Comparison of ENCODE assay signal across 9 cellular contexts in the genomic region with DNA sequence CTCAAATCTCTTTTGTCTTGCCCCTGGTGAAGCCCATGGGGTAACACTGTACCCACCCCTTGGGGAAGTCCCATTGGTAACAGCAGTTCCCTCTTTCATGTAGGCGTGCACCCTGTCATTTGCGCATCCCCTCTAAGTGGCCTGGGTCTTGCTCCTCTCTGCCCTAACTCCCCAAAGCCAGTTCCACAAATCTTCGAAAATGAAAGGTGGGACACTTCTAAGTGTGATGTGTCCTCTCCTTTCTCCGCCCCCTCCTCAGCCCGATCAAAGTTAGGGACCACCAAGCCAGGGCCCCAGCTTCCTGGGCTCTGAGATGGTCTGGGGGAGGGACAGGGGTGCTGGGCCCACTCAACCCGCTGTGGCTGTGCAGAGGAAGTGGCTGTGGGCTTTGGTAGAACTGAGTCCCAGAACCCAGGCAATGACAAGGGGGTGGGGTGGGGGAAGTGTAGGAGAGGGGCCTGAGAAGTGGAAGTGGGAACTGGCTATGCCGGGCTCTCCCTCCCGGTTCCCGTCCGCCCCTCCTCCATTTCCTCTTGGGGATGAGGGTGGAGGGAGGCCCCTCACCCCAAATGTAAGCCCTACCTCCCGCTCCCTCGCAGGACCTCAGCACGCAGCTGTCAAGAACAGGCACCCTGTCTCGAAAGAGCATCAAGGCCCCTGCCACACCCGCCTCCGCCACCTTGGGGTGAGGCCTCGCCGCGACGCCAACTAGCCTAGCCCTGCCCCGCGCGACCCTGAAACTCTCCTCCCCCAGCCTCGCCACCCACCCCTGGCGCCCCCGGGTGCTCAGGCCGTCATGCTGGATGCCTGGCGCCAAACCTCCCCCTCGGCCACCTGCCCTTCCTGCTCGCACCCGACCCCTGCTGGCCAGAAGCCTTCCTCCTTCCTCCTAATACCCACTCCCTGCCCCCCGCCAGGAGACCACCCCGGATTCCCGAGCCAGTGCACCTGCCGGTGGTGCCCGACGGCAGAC. TPM values are rescaled to one million over a fixed set of nuclear protein-coding genes. Genes with fewer than 3 reads are reported as not detected.
DNase-seq lines count a peak whose midpoint lies in the region; ATAC-seq, FAIRE-seq and TF ChIP-seq lines count a peak whose summit lies in the region.
"Had no signal": no experiment of that assay in that cellular context is flagged by ENCODE, and none has a peak within 500 bp of the region (broad histone marks: within the 10 kb centered on the region; RNA-seq: fewer than 3 reads in every experiment).

No MANE protein-coding gene starts in this region.

- ATAC-seq in GM23338 (peak; percentile 7), GM18861 (IDR thresholded peaks at IDR 0.05; ENCODE audit: unreplicated experiment) (no peak), GM21576 (IDR thresholded peaks at IDR 0.05; ENCODE audit: unreplicated experiment) (no peak), GM18502 (IDR thresholded peaks at IDR 0.05; ENCODE audit: poor library complexity, unreplicated experiment) (no peak)
- peak; percentile 62 for ATAC-seq in activated CD8-positive, alpha-beta memory T cell treated with anti-CD3 and anti-CD28 coated beads, Interleukin-2, amount 10 ng/mL, durations not matched to agents 7 days and 5 days

- H3K4me2 ChIP-seq in GM23338: 0 out of 2 replicates have a peak overlapping the region, but pooled peaks have one; percentile 32
- H3K4me2 ChIP-seq in keratinocyte (ENCODE audit: control insufficient read depth, extremely low read depth, insufficient read depth, low read depth, low read length): no peak overlapping the region

- H3K79me2 ChIP-seq in GM23338 (replicated peaks; ENCODE audit: insufficient read depth) (no peaks in the 10 kb centered on the region), keratinocyte (ENCODE audit: control insufficient read depth, insufficient read depth, low read length) (no peaks in the 10 kb centered on the region)

- H3K9me2 ChIP-seq in GM23338 (ENCODE audit: insufficient read depth): no peaks in the 10 kb centered on the region

- H4K20me1 ChIP-seq in GM23338 (replicated peaks; ENCODE audit: insufficient read depth): no peaks in the 10 kb centered on the region
- H4K20me1 ChIP-seq in keratinocyte (ENCODE audit: control insufficient read depth, extremely low read depth, insufficient read depth, low read length): no peaks in the 10 kb centered on the region

- POLR2A ChIA-PET in AG04450 (lab: Yijun Ruan, JAX): no interaction called here

- 0 out of 2 replicates have a peak, but pooled peaks cover 6% of the 10 kb centered on the region for H3F3A ChIP-seq in GM23338 (replicated peaks; ENCODE audit: low read depth)

- H3K36me3 ChIP-seq in GM23338 (ENCODE audit: insufficient read depth): no peaks in the 10 kb centered on the region; the same call in 1 of the 2 replicates
- no peaks in the 10 kb centered on the region for H3K36me3 ChIP-seq in keratinocyte (ENCODE audit: control insufficient read depth in 2 of 2, extremely low read depth in 1 of 2, insufficient read depth in 2 of 2, low read length in 2 of 2)

- dilution Hi-C loops in keratinocyte (cut with MboI; ENCODE audit: extremely low pct_ligation_motif_present, low sequenced_read_pairs): no loop called here

- H3K4me1 Mint-ChIP-seq in GM23338 (peaks cover 31% of the 10 kb centered on the region), glutamatergic neuron (ENCODE audit: low read depth, unreplicated experiment) (no peaks in the 10 kb centered on the region)
- peaks cover 81% of the 10 kb centered on the region for H3K4me1 Mint-ChIP-seq in activated CD8-positive, alpha-beta memory T cell treated with anti-CD3 and anti-CD28 coated beads, Interleukin-2, amount 10 ng/mL, durations not matched to agents 7 days and 5 days

- H3K4me1 ChIP-seq in GM23338 (ENCODE audit: insufficient read depth): peaks cover 19% of the 10 kb centered on the region
- peaks cover 6% of the 10 kb centered on the region for H3K4me1 ChIP-seq in keratinocyte (ENCODE audit: control insufficient read depth, extremely low read depth, insufficient read depth, low read length)

- no peak overlapping the region for H3K27ac Mint-ChIP-seq in GM23338
- peak overlapping the region; percentile 98 for H3K27ac Mint-ChIP-seq in activated CD8-positive, alpha-beta memory T cell treated with anti-CD3 and anti-CD28 coated beads, Interleukin-2, amount 10 ng/mL, durations not matched to agents 7 days and 5 days
- H3K27ac Mint-ChIP-seq in glutamatergic neuron (ENCODE audit: unreplicated experiment): no peak overlapping the region

- TF ChIP-seq CTCF in AG04450 (IDR thresholded peaks at IDR 0.05; ENCODE audit: low read depth, low read length) (peak; percentile 7; the same call in 1 of the 2 replicates), GM23338 (conservative IDR thresholded peaks at IDR 0.05; ENCODE audit: low read depth in 2 of 2) (peak; percentile 47 to 68), keratinocyte (optimal IDR thresholded peaks at IDR 0.05 in 1 of 3, IDR thresholded peaks at IDR 0.05 in 1 of 3, conservative IDR thresholded peaks at IDR 0.05 in 1 of 3; ENCODE audit: extremely low read depth in 1 of 3, insufficient read depth in 2 of 3, low read length in 3 of 3) (peak in 2 of 3 experiments; percentile 56 to 59), glutamatergic neuron (IDR thresholded peaks at IDR 0.05; ENCODE audit: partially characterized antibody, unreplicated experiment) (no peak)

- H3K9me3 ChIP-seq in AG04450 (ENCODE audit: control insufficient read depth, insufficient read depth, low read length) (peaks cover 3% of the 10 kb centered on the region; the same call in 1 of the 2 replicates), keratinocyte (ENCODE audit: control insufficient read depth, low read depth, low read length) (no peaks in the 10 kb centered on the region)

- FAIRE-seq in keratinocyte (lab: Jason Lieb, UNC): no peak

- no peak overlapping the region for H3K4me3 ChIP-seq in AG04450 (ENCODE audit: low read depth, low read length)
- no peak overlapping the region for H3K4me3 ChIP-seq in GM23338
- no peak overlapping the region for H3K4me3 ChIP-seq in keratinocyte (ENCODE audit: control insufficient read depth in 2 of 3, extremely low read depth in 1 of 3, insufficient read depth in 2 of 3, low read depth in 1 of 3, low read length in 3 of 3)

- no peak overlapping the region; the same call in 2 of the 3 replicates for H3K4me3 Mint-ChIP-seq in GM23338
- peak overlapping the region; percentile 65 for H3K4me3 Mint-ChIP-seq in activated CD8-positive, alpha-beta memory T cell treated with anti-CD3 and anti-CD28 coated beads, Interleukin-2, amount 10 ng/mL, durations not matched to agents 7 days and 5 days
- no peak overlapping the region for H3K4me3 Mint-ChIP-seq in glutamatergic neuron (ENCODE audit: unreplicated experiment)
- H3K4me3 Mint-ChIP-seq: neural crest cell had no signal

- no peaks in the 10 kb centered on the region for H3K9me3 Mint-ChIP-seq in GM23338
- H3K9me3 Mint-ChIP-seq in activated CD8-positive, alpha-beta memory T cell treated with anti-CD3 and anti-CD28 coated beads, Interleukin-2, amount 10 ng/mL, durations not matched to agents 7 days and 5 days (ENCODE audit: low read depth): no peaks in the 10 kb centered on the region
- peaks cover 1% of the 10 kb centered on the region for H3K9me3 Mint-ChIP-seq in glutamatergic neuron (ENCODE audit: unreplicated experiment)
- H3K9me3 Mint-ChIP-seq: neural crest cell had no signal

- H3K27ac ChIP-seq in AG04450 (ENCODE audit: low read depth, low read length) (no peak overlapping the region), GM23338 (ENCODE audit: low read depth) (no peak overlapping the region), keratinocyte (ENCODE audit: control insufficient read depth, insufficient read depth, low read length) (no peak overlapping the region)

- DNase-seq in AG04450 (ENCODE audit: low read depth, low spot score) (no peak), GM23338 (ENCODE audit: low spot score) (peak; percentile 64), keratinocyte (ENCODE audit: low read depth, low spot score) (no peak), glutamatergic neuron (no peak)
- peak; percentile 92 for DNase-seq in activated CD8-positive, alpha-beta memory T cell treated with anti-CD3 and anti-CD28 coated beads, Interleukin-2, amount 10 ng/mL, durations not matched to agents 7 days and 5 days

- H3K27me3 Mint-ChIP-seq in GM23338 (ENCODE audit: insufficient read depth, low read depth, poor library complexity) (peaks cover 26% of the 10 kb centered on the region), glutamatergic neuron (ENCODE audit: unreplicated experiment) (peaks cover 14% of the 10 kb centered on the region)
- H3K27me3 Mint-ChIP-seq in activated CD8-positive, alpha-beta memory T cell treated with anti-CD3 and anti-CD28 coated beads, Interleukin-2, amount 10 ng/mL, durations not matched to agents 7 days and 5 days: no peaks in the 10 kb centered on the region

- H3K9ac ChIP-seq in keratinocyte (ENCODE audit: control insufficient read depth, extremely low read depth, insufficient read depth, low read length): no peak overlapping the region

- H3K36me3 Mint-ChIP-seq in GM23338 (ENCODE audit: low read depth): peaks cover 4% of the 10 kb centered on the region; the same call in 1 of the 3 replicates
- peaks cover 60% of the 10 kb centered on the region for H3K36me3 Mint-ChIP-seq in activated CD8-positive, alpha-beta memory T cell treated with anti-CD3 and anti-CD28 coated beads, Interleukin-2, amount 10 ng/mL, durations not matched to agents 7 days and 5 days
- no peaks in the 10 kb centered on the region for H3K36me3 Mint-ChIP-seq in glutamatergic neuron (ENCODE audit: unreplicated experiment)

- H2AFZ ChIP-seq in GM23338 (no peak overlapping the region), keratinocyte (ENCODE audit: control insufficient read depth, low read length) (no peak overlapping the region)

- H3K9me1 ChIP-seq in keratinocyte (ENCODE audit: control insufficient read depth, extremely low read depth, insufficient read depth, low read length): no peaks in the 10 kb centered on the region

- CTCF ChIA-PET in AG04450 (lab: Charles Lee): no interaction called here
- CTCF ChIA-PET in activated CD8-positive, alpha-beta memory T cell treated with anti-CD3 and anti-CD28 coated beads, Interleukin-2, amount 10 ng/mL, durations not matched to agents 7 days and 5 days (lab: Charles Lee): interaction anchor here (0.9 to 5.8 kb wide), 11 partner anchors 8 to 189 kb away, joined by 3 to 46 read pairs (median 6); a partner anchor contains a TSS

- H3K27me3 ChIP-seq in AG04450 (ENCODE audit: control insufficient read depth, insufficient read depth, low read length) (peaks cover 24% of the 10 kb centered on the region), GM23338 (ENCODE audit: insufficient read depth) (peaks cover 22% of the 10 kb centered on the region), keratinocyte (ENCODE audit: control insufficient read depth, extremely low read depth, insufficient read depth, low read length) (peaks cover 29% of the 10 kb centered on the region)

RNA-seq across cellular contexts. Expression of a gene that starts 8.7 kb away (rescaled TPM):
- 0.12 and 0.21 TPM in 2 replicates for polyA plus RNA-seq in AG04450 (2011; rRNA removed)
- polyA minus RNA-seq in AG04450 (2011; rRNA and poly(A)+ RNA removed): 0.48 TPM in 1 of 2 replicates, not detected in the other
- 1.2 and 3.0 TPM in 2 replicates for total RNA-seq in GM23338 (2014; rRNA removed; shearing (Covaris generic))
- 1.8 and 2.4 TPM in 2 replicates for polyA plus RNA-seq in GM23338 (2016; fragmentation: Nextera tagmentation; extraction: Ambion mirVana)
- 100 to 1,000 TPM; 116 to 121 TPM for total RNA-seq in activated CD8-positive, alpha-beta memory T cell treated with anti-CD3 and anti-CD28 coated beads, Interleukin-2, amount 10 ng/mL, durations not matched to agents 7 days and 5 days
- 0.03 TPM in 1 of 3 replicates, not detected in the others for polyA plus RNA-seq in keratinocyte
- polyA plus RNA-seq in keratinocyte (2011; ENCODE audit: low read depth): not detected
- not detected in 2 replicates for polyA plus RNA-seq in keratinocyte (2011; cell fraction: cytosol; rRNA removed)
- polyA plus RNA-seq in keratinocyte (2011; cell fraction: nucleus; rRNA removed): not detected in 2 replicates
- polyA plus RNA-seq in keratinocyte (2012; ENCODE audit: low replicate concordance): not detected in 2 replicates
- polyA minus RNA-seq in keratinocyte: not detected in 3 replicates
- not detected for polyA minus RNA-seq in keratinocyte (2011; cell fraction: cytosol; rRNA and poly(A)+ RNA removed)
- not detected in 2 replicates for polyA minus RNA-seq in keratinocyte (2011; cell fraction: nucleus; rRNA and poly(A)+ RNA removed)
- not detected for total RNA-seq in glutamatergic neuron (ENCODE audit: unreplicated experiment)

RNA-seq across cellular contexts. Expression of a gene that starts 8.9 kb away (rescaled TPM):
- polyA plus RNA-seq in AG04450 (2011; rRNA removed) (0.16 and 0.21 TPM in 2 replicates), GM23338 (2016; fragmentation: Nextera tagmentation; extraction: Ambion mirVana) (0.56 and 1.5 TPM in 2 replicates), keratinocyte (not detected in 3 replicates)
- not detected in 2 replicates for polyA minus RNA-seq in AG04450 (2011; rRNA and poly(A)+ RNA removed)
- total RNA-seq in GM23338 (2014; rRNA removed; shearing (Covaris generic)): 0.42 TPM in 1 of 2 replicates, not detected in the other
- 10 to 100 TPM; 39.8 to 45.3 TPM for total RNA-seq in activated CD8-positive, alpha-beta memory T cell treated with anti-CD3 and anti-CD28 coated beads, Interleukin-2, amount 10 ng/mL, durations not matched to agents 7 days and 5 days
- polyA plus RNA-seq in keratinocyte (2011; ENCODE audit: low read depth): not detected
- not detected in 2 replicates for polyA plus RNA-seq in keratinocyte (2011; cell fraction: cytosol; rRNA removed)
- not detected in 2 replicates for polyA plus RNA-seq in keratinocyte (2011; cell fraction: nucleus; rRNA removed)
- polyA plus RNA-seq in keratinocyte (2012; ENCODE audit: low replicate concordance): not detected in 2 replicates
- polyA minus RNA-seq in keratinocyte: not detected in 3 replicates
- polyA minus RNA-seq in keratinocyte (2011; cell fraction: cytosol; rRNA and poly(A)+ RNA removed): not detected
- not detected in 2 replicates for polyA minus RNA-seq in keratinocyte (2011; cell fraction: nucleus; rRNA and poly(A)+ RNA removed)
- not detected for total RNA-seq in glutamatergic neuron (ENCODE audit: unreplicated experiment)
- total RNA-seq: neural crest cell had no signal

RNA-seq across cellular contexts. Expression of a gene that starts 11.4 kb away (rescaled TPM):
- polyA plus RNA-seq in AG04450 (2011; rRNA removed) (0.05 and 0.09 TPM in 2 replicates), GM23338 (2016; fragmentation: Nextera tagmentation; extraction: Ambion mirVana) (0.38 and 0.71 TPM in 2 replicates), keratinocyte (0.04 to 0.13 TPM (median 0.07 TPM) in 3 replicates)
- 0.30 TPM in 1 of 2 replicates, not detected in the other for polyA minus RNA-seq in AG04450 (2011; rRNA and poly(A)+ RNA removed)
- 2.2 and 2.4 TPM in 2 replicates for total RNA-seq in GM23338 (2014; rRNA removed; shearing (Covaris generic))
- not detected for total RNA-seq in activated CD8-positive, alpha-beta memory T cell treated with anti-CD3 and anti-CD28 coated beads, Interleukin-2, amount 10 ng/mL, durations not matched to agents 7 days and 5 days
- polyA plus RNA-seq in keratinocyte (2011; ENCODE audit: low read depth): not detected
- polyA plus RNA-seq in keratinocyte (2011; cell fraction: cytosol; rRNA removed): 0.04 and 0.08 TPM in 2 replicates
- polyA plus RNA-seq in keratinocyte (2011; cell fraction: nucleus; rRNA removed): 0.06 and 0.09 TPM in 2 replicates
- polyA plus RNA-seq in keratinocyte (2012; ENCODE audit: low replicate concordance): 0.15 TPM in 1 of 2 replicates, not detected in the other
- polyA minus RNA-seq in keratinocyte: 0.13 TPM in 1 of 3 replicates, not detected in the others
- not detected for polyA minus RNA-seq in keratinocyte (2011; cell fraction: cytosol; rRNA and poly(A)+ RNA removed)
- polyA minus RNA-seq in keratinocyte (2011; cell fraction: nucleus; rRNA and poly(A)+ RNA removed): not detected in 2 replicates
- 0.22 TPM for total RNA-seq in glutamatergic neuron (ENCODE audit: unreplicated experiment)
- total RNA-seq: neural crest cell had no signal

Comparison
In these comparisons a context has a peak if more than half of its experiments do, and no peak if none do; other contexts are left out.
1. DNase-seq: peak in GM23338 (single experiment) and activated CD8-positive, alpha-beta memory T cell treated with anti-CD3 and anti-CD28 coated beads, Interleukin-2, amount 10 ng/mL, durations not matched to agents 7 days and 5 days (single experiment); none in AG04450 (single experiment), keratinocyte (single experiment) and glutamatergic neuron (single experiment).
2. ATAC-seq: peak in GM23338 (single experiment) and activated CD8-positive, alpha-beta memory T cell treated with anti-CD3 and anti-CD28 coated beads, Interleukin-2, amount 10 ng/mL, durations not matched to agents 7 days and 5 days (single experiment); none in GM18861 (single experiment), GM21576 (single experiment) and GM18502 (single experiment).
3. RNA of a gene that starts 8.7 kb away (total RNA-seq): 116 to 121 TPM in activated CD8-positive, alpha-beta memory T cell treated with anti-CD3 and anti-CD28 coated beads, Interleukin-2, amount 10 ng/mL, durations not matched to agents 7 days and 5 days; 1.2 to 3.0 TPM in GM23338 and not detected in glutamatergic neuron (single experiment); every median in the first group is over 10 times any median in the second.
4. RNA of a gene that starts 8.9 kb away (total RNA-seq): 39.8 to 45.3 TPM in activated CD8-positive, alpha-beta memory T cell treated with anti-CD3 and anti-CD28 coated beads, Interleukin-2, amount 10 ng/mL, durations not matched to agents 7 days and 5 days; 0.42 TPM in GM23338 and not detected in glutamatergic neuron (single experiment); every median in the first group is over 10 times any median in the second.